Comparison of ENCODE assay signal across 9 cellular contexts in the genomic region with DNA sequence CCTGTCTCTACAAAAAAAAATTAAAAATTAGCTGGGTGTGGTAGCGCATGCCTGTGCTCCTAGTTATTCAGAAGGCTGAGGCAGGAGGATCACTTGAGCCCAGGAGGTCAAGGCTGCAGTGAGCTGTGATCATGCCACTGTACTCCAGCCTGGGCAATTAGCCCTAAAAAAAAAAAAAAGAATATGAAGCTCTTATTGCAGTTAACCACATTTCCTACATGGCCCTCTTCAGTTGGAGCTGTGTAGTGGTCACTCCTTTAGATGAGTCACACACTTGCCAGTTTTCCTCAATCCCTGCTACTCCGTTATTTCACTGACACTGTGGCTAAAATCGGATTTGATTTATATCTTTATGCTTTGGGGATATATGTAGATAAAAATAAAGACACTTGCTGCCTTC. TPM values are rescaled to one million over a fixed set of nuclear protein-coding genes. Genes with fewer than 3 reads are reported as not detected.
DNase-seq lines count a peak whose midpoint lies in the region; ATAC-seq and TF ChIP-seq lines count a peak whose summit lies in the region.
"Had no signal": no experiment of that assay in that cellular context is flagged by ENCODE, and none has a peak within 500 bp of the region (broad histone marks: within the 10 kb centered on the region; RNA-seq: fewer than 3 reads in every experiment).

No MANE protein-coding gene starts in this region.

- H3K36me3 ChIP-seq in MG63 = no peaks in the 10 kb centered on the region

- no peaks in the 10 kb centered on the region for H3K27me3 ChIP-seq in MG63

- no peaks in the 10 kb centered on the region for H3K9me3 Mint-ChIP-seq in mesothelial cell of epicardium
- H3K9me3 Mint-ChIP-seq in natural killer cell treated with Interleukin-12 subunit alpha and Interleukin-12 subunit beta and Interleukin-15 and Interleukin-18, amount 100 ng/mL, for 72 hours = no peaks in the 10 kb centered on the region
- H3K9me3 Mint-ChIP-seq: activated T-helper 1 cell treated with anti-CD3 and anti-CD28 coated beads, Interleukin-12 subunit alpha, Interleukin-12 subunit beta, Interleukin-2, Interleukin-4 antibody, amounts not matched to agents 30 ng/mL and 10 ng/mL and 1 ng/mL, durations not matched to agents 14 hours and 24 hours and 36 hours had no signal

- no peaks in the 10 kb centered on the region for H3K36me3 Mint-ChIP-seq in mesothelial cell of epicardium
- H3K36me3 Mint-ChIP-seq in natural killer cell treated with Interleukin-12 subunit alpha and Interleukin-12 subunit beta and Interleukin-15 and Interleukin-18, amount 100 ng/mL, for 72 hours = no peaks in the 10 kb centered on the region

- H3K4me1 Mint-ChIP-seq in mesothelial cell of epicardium = peaks cover 23% of the 10 kb centered on the region
- H3K4me1 Mint-ChIP-seq in natural killer cell treated with Interleukin-12 subunit alpha and Interleukin-12 subunit beta and Interleukin-15 and Interleukin-18, amount 100 ng/mL, for 72 hours (ENCODE audit: low read depth in 2 of 2) = peaks cover 26 to 27% of the 10 kb centered on the region in 2 donors

- DNase-seq in EL (peak; percentile 88), MG63 (peak; percentile 43), astrocyte of the hippocampus (ENCODE audit: low read depth, low spot score) (peak; percentile 73), mesothelial cell of epicardium (ENCODE audit: low spot score in 2 of 2, unreplicated experiment in 2 of 2) (no peak), NCI-H345 (lab: John Stamatoyannopoulos, UW) (no peak)
- no peak for DNase-seq in natural killer cell treated with Interleukin-12 subunit alpha and Interleukin-12 subunit beta and Interleukin-15 and Interleukin-18, amount 100 ng/mL, for 72 hours (ENCODE audit: low spot score)
- DNase-seq in stimulated activated naive CD4-positive, alpha-beta T cell (lab: John Stamatoyannopoulos, UW) = no peak

- no peak overlapping the region for H3K4me3 ChIP-seq in MG63

- H3K4me3 Mint-ChIP-seq in mesothelial cell of epicardium = no peak overlapping the region
- H3K4me3 Mint-ChIP-seq in natural killer cell treated with Interleukin-12 subunit alpha and Interleukin-12 subunit beta and Interleukin-15 and Interleukin-18, amount 100 ng/mL, for 72 hours = no peak overlapping the region
- H3K4me3 Mint-ChIP-seq: activated T-helper 1 cell treated with anti-CD3 and anti-CD28 coated beads, Interleukin-12 subunit alpha, Interleukin-12 subunit beta, Interleukin-2, Interleukin-4 antibody, amounts not matched to agents 30 ng/mL and 10 ng/mL and 1 ng/mL, durations not matched to agents 14 hours and 24 hours and 36 hours had no signal

- H3K27me3 Mint-ChIP-seq in mesothelial cell of epicardium (ENCODE audit: low read depth) = no peaks in the 10 kb centered on the region
- H3K27me3 Mint-ChIP-seq in natural killer cell treated with Interleukin-12 subunit alpha and Interleukin-12 subunit beta and Interleukin-15 and Interleukin-18, amount 100 ng/mL, for 72 hours = no peaks in the 10 kb centered on the region

- H3K27ac Mint-ChIP-seq in mesothelial cell of epicardium = peak overlapping the region; percentile 84
- H3K27ac Mint-ChIP-seq in natural killer cell treated with Interleukin-12 subunit alpha and Interleukin-12 subunit beta and Interleukin-15 and Interleukin-18, amount 100 ng/mL, for 72 hours = no peak overlapping the region
- H3K27ac Mint-ChIP-seq: activated T-helper 1 cell treated with anti-CD3 and anti-CD28 coated beads, Interleukin-12 subunit alpha, Interleukin-12 subunit beta, Interleukin-2, Interleukin-4 antibody, amounts not matched to agents 30 ng/mL and 10 ng/mL and 1 ng/mL, durations not matched to agents 14 hours and 24 hours and 36 hours had no signal

- H3K9me3 ChIP-seq in MG63 = no peaks in the 10 kb centered on the region

- no peak for TF ChIP-seq CTCF in mesothelial cell of epicardium (IDR thresholded peaks at IDR 0.05; ENCODE audit: unreplicated experiment)

- no peak for ATAC-seq in natural killer cell treated with Interleukin-12 subunit alpha and Interleukin-12 subunit beta and Interleukin-15 and Interleukin-18, amount 100 ng/mL, for 72 hours
- no peak for ATAC-seq in GM21381 (IDR thresholded peaks at IDR 0.05; ENCODE audit: unreplicated experiment)

RNA-seq across cellular contexts. Expression of gene NFYC, which starts 11.8 kb away (rescaled TPM):
- total RNA-seq in MG63 (2014; rRNA removed; shearing (Covaris generic); ENCODE audit: low replicate concordance) = 10.7 and 16.4 TPM in 2 replicates
- total RNA-seq in mesothelial cell of epicardium = 91.0 to 101 TPM (median 91.2 TPM) in 3 replicates
- 10 to 100 TPM; 56.7 to 80.3 TPM for total RNA-seq in natural killer cell treated with Interleukin-12 subunit alpha and Interleukin-12 subunit beta and Interleukin-15 and Interleukin-18, amount 100 ng/mL, for 72 hours

RNA-seq across cellular contexts. Expression of gene RIMS3, which starts 37.8 kb away (rescaled TPM):
- 0.82 TPM in 1 of 2 replicates, not detected in the other for total RNA-seq in MG63 (2014; rRNA removed; shearing (Covaris generic); ENCODE audit: low replicate concordance)
- total RNA-seq in mesothelial cell of epicardium = 12.5 to 13.0 TPM (median 12.9 TPM) in 3 replicates
- 1 to 10 TPM in 1 of 2 donors, under 1 TPM in 1; 0.62 to 2.0 TPM for total RNA-seq in natural killer cell treated with Interleukin-12 subunit alpha and Interleukin-12 subunit beta and Interleukin-15 and Interleukin-18, amount 100 ng/mL, for 72 hours

Comparison
In these comparisons a context has a peak if more than half of its experiments do, and no peak if none do; other contexts are left out.
1. DNase-seq: peak in EL (single experiment), MG63 (single experiment) and astrocyte of the hippocampus (single experiment); none in mesothelial cell of epicardium (0 of 2), NCI-H345 (single experiment), natural killer cell treated with Interleukin-12 subunit alpha and Interleukin-12 subunit beta and Interleukin-15 and Interleukin-18, amount 100 ng/mL, for 72 hours (single experiment) and stimulated activated naive CD4-positive, alpha-beta T cell (0 of 6).